ENCODE assay signal across 15 cellular contexts in genomic region chr14:36505193-36505815, GRCh38. TPM values are rescaled to one million over a fixed set of nuclear protein-coding genes. Genes with fewer than 3 reads are reported as not detected.
DNase-seq lines count a peak whose midpoint lies in the region; ATAC-seq and TF ChIP-seq lines count a peak whose summit lies in the region.
"Had no signal": no experiment of that assay in that cellular context is flagged by ENCODE, and none has a peak within 500 bp of the region (broad histone marks: within the 10 kb centered on the region; RNA-seq: fewer than 3 reads in every experiment).

No MANE protein-coding gene starts in this region.

- H3K36me3 ChIP-seq in GM06990 (ENCODE audit: control insufficient read depth, insufficient read depth, low read length), result no peaks in the 10 kb centered on the region
- H3K36me3 ChIP-seq in mucosa of descending colon (ENCODE audit: low read depth), result no peaks in the 10 kb centered on the region
- H3K36me3 ChIP-seq in testis (ENCODE audit: low read depth, missing control alignments), result no peaks in the 10 kb centered on the region
- H3K36me3 ChIP-seq: prostate gland had no signal

- DNase-seq in GM06990 (ENCODE audit: extremely low read depth, insufficient read length) (no peak), mucosa of descending colon (peak in 1 of 3 donors; percentile 23), testis (no peak), superior temporal gyrus (ENCODE audit: extremely low spot score) (no peak), OCI-M2 (lab: John Stamatoyannopoulos, UW; ENCODE audit: unreplicated experiment) (no peak)
- DNase-seq: activated CD4-positive, alpha-beta T cell treated with anti-CD3 and anti-CD28 coated beads, Interleukin-2, amount 50 U/mL, for 48 hours; left colon; NCI-H446 treated with DMSO at 0.1 percent for 48 hours had no signal

- peaks cover 4% of the 10 kb centered on the region for H3K9me3 Mint-ChIP-seq in activated T-helper 17 cell treated with anti-CD3 and anti-CD28 coated beads, Interleukin-2, amount 50 U/mL, for 72 hours

- TF ChIP-seq CTCF in GM06990 (IDR thresholded peaks at IDR 0.05; ENCODE audit: insufficient read depth, low read length, poor library complexity, severe bottlenecking), result no peak
- TF ChIP-seq CTCF in mucosa of descending colon (IDR thresholded peaks at IDR 0.05), result no peak
- no peak for TF ChIP-seq CTCF in testis (IDR thresholded peaks at IDR 0.05)

- H3K4me3 ChIP-seq in GM06990 (replicated peaks; ENCODE audit: low read depth, low read length) (peak overlapping the region; percentile 9; the same call in 1 of the 2 replicates), mucosa of descending colon (no peak overlapping the region), testis (no peak overlapping the region)
- H3K4me3 ChIP-seq: prostate gland, SK-N-MC had no signal

- H3K27ac Mint-ChIP-seq in activated T-helper 17 cell treated with anti-CD3 and anti-CD28 coated beads, Interleukin-2, amount 50 U/mL, for 72 hours, result no peak overlapping the region

- H3K27me3 Mint-ChIP-seq in activated T-helper 17 cell treated with anti-CD3 and anti-CD28 coated beads, Interleukin-2, amount 50 U/mL, for 72 hours, result peaks cover 72% of the 10 kb centered on the region

- H3K4me1 Mint-ChIP-seq in activated T-helper 17 cell treated with anti-CD3 and anti-CD28 coated beads, Interleukin-2, amount 50 U/mL, for 72 hours, result peaks cover 4% of the 10 kb centered on the region

- peaks cover 11% of the 10 kb centered on the region for H3K36me3 Mint-ChIP-seq in activated T-helper 17 cell treated with anti-CD3 and anti-CD28 coated beads, Interleukin-2, amount 50 U/mL, for 72 hours (ENCODE audit: low read depth)

- 1% methylated on average over 22 to 34 of the region's 45 CpGs for WGBS in testis, 2 donors

- no peak overlapping the region for H3K27ac ChIP-seq in testis
- H3K27ac ChIP-seq: prostate gland, SK-N-MC had no signal

- peak overlapping the region; percentile 18 for H3K4me3 Mint-ChIP-seq in activated T-helper 17 cell treated with anti-CD3 and anti-CD28 coated beads, Interleukin-2, amount 50 U/mL, for 72 hours

- peaks cover 1% of the 10 kb centered on the region for H3K27me3 ChIP-seq in GM06990 (replicated peaks; ENCODE audit: control insufficient read depth, insufficient read depth, low read length)
- no peaks in the 10 kb centered on the region for H3K27me3 ChIP-seq in testis

- H3K9me3 ChIP-seq in mucosa of descending colon, result no peaks in the 10 kb centered on the region
- H3K9me3 ChIP-seq in testis, result no peaks in the 10 kb centered on the region
- H3K9me3 ChIP-seq: prostate gland had no signal

- H3K4me1 ChIP-seq in mucosa of descending colon (ENCODE audit: low read depth) (no peaks in the 10 kb centered on the region), testis (peaks cover 5% of the 10 kb centered on the region)
- H3K4me1 ChIP-seq: prostate gland had no signal

- intact Hi-C loops in mucosa of descending colon (cut with DNase I, micrococcal nuclease) (no loop called here), testis (cut with DNase I; ENCODE audit: low total_unique reads) (no loop called here)

- ATAC-seq in GM18868 (IDR thresholded peaks at IDR 0.05; ENCODE audit: unreplicated experiment), result peak; percentile 89
- ATAC-seq in activated T-helper 17 cell treated with anti-CD3 and anti-CD28 coated beads, Interleukin-2, amount 50 U/mL, for 72 hours (replicated peaks), result peak; percentile 42
- peak; percentile 13 for ATAC-seq in mucosa of descending colon
- ATAC-seq: left colon had no signal

- TF ChIP-seq POLR2A in testis (IDR thresholded peaks at IDR 0.05), result no peak

RNA-seq across cellular contexts. Expression of gene NKX2-1, which starts 14.7 kb away (rescaled TPM):
- total RNA-seq in activated T-helper 17 cell treated with anti-CD3 and anti-CD28 coated beads, Interleukin-2, amount 50 U/mL, for 72 hours, result not detected
- not detected for total RNA-seq in mucosa of descending colon
- total RNA-seq in testis, result under 1 TPM; 0.43 to 0.79 TPM
- not detected for polyA plus RNA-seq in testis (ENCODE audit: insufficient read depth, low read depth, low replicate concordance)
- total RNA-seq: fibroblast of lung, G401, left colon, prostate gland had no signal
- polyA plus RNA-seq: fibroblast of lung, IgD-negative memory B cell had no signal

Comparison
In these comparisons a context has a peak if more than half of its experiments do, and no peak if none do; other contexts are left out.
1. ATAC-seq: peak in every context shown above with its lines; median percentile 89 in GM18868; 42 in activated T-helper 17 cell treated with anti-CD3 and anti-CD28 coated beads, Interleukin-2, amount 50 U/mL, for 72 hours; 13 in mucosa of descending colon.